In the genomic region with DNA sequence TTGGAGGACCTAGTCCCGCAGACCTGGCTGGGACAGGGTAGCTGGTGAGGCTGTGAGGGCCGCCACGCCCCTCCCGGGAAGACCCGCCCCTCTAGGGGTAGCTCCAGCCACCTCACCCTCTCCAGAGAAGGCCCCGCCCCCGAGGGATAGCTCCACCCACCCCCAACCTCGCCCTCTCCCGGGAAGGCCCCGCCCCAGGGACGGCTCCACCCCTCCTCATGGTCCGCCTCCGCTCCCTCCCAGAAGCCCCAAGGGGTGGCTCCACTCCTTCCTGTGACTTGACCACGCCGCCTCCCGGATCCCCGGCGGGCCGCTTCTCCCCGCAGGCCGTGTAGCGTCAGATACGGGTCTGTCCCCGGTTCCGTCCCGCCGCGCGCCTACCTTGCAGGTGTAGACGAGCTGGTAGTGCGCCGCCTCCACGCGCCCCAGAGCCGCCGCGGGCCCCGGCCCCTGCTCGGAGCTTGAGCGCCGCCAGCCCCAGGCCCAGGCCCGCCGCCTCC, we compare ENCODE assay signal across 1 cellular context.
A peak's percentile ranks its signal among the peaks of the same experiment; 100 is the strongest.
TF ChIP-seq lines count a peak whose summit lies in the region.

No MANE protein-coding gene starts in this region.

TF ChIP-seq in GM12878, 131 proteins besides CTCF, POLR2A, EP300 and RAD21:
- TF ChIP-seq HDAC6 (IDR thresholded peaks at IDR 0.05; ENCODE audit: unreplicated experiment) (no peak), POU2F2 (IDR thresholded peaks at IDR 0.05; ENCODE audit: borderline replicate concordance, low read depth, low read length) (peak; percentile 53; the same call in 1 of the 3 replicates), PAX8 (IDR thresholded peaks at IDR 0.05) (no peak), DPF2 (IDR thresholded peaks at IDR 0.05) (peak; percentile 89; the same call in 1 of the 2 replicates), SP1 (IDR thresholded peaks at IDR 0.05; ENCODE audit: low read depth, low read length) (peak; percentile 35), MXI1 (IDR thresholded peaks at IDR 0.05; ENCODE audit: low read depth, low read length) (0 out of 2 replicates have a peak, but pooled peaks have one; percentile 15), SMAD5 (IDR thresholded peaks at IDR 0.05; ENCODE audit: low read depth) (peak; percentile 77; the same call in 1 of the 2 replicates), POLR2AphosphoS2 (IDR thresholded peaks at IDR 0.05; ENCODE audit: low read depth, low read length) (peak; percentile 74; the same call in 1 of the 2 replicates), POLR2AphosphoS5 (IDR thresholded peaks at IDR 0.05; ENCODE audit: low read length) (peak; percentile 85; the same call in 1 of the 2 replicates), CBX3 (IDR thresholded peaks at IDR 0.05; ENCODE audit: borderline replicate concordance, low read depth) (no peak), EGR1 (IDR thresholded peaks at IDR 0.05; ENCODE audit: borderline replicate concordance in 1 of 2, low read depth in 2 of 2, low read length in 2 of 2) (peak in 1 of 2 experiments; percentile 41; a peak in 1 of 3 replicates), FOS (IDR thresholded peaks at IDR 0.05; ENCODE audit: borderline replicate concordance, extremely low read depth, insufficient read length) (no peak), SMARCA5 (IDR thresholded peaks at IDR 0.05) (no peak), ASH2L (IDR thresholded peaks at IDR 0.05; ENCODE audit: borderline replicate concordance, low read depth) (0 out of 2 replicates have a peak, but pooled peaks have one; percentile 38), BCLAF1 (IDR thresholded peaks at IDR 0.05) (0 out of 2 replicates have a peak, but pooled peaks have one; percentile 65), HDGF (IDR thresholded peaks at IDR 0.05) (peak; percentile 58; the same call in 1 of the 2 replicates), ZSCAN29 (IDR thresholded peaks at IDR 0.05) (peak; percentile 80)
